16 cellular contexts compared by ENCODE assay signal in the genomic region with DNA sequence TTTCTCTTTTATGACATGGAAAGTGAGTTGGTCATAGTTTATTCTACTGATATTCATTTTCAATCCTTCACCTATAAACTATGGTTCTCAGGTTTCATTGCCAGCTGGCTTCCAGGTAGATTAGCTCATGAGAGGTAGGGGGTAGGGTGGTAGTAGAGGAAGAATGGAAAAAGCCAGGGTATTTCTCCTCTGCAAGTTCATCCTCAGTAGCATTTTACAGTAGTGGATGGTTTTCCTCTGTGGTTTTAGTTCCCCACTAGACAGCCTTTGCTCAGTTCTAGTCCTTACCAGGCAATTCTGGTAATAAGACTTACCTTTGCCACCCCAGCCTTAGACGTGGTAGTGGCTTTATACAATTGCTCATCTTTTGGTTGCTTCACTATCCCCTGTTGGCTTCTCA.
A peak's percentile ranks its signal among the peaks of the same experiment; 100 is the strongest.
DNase-seq lines count a peak whose midpoint lies in the region; ATAC-seq lines count a peak whose summit lies in the region.
"Had no signal": no experiment of that assay in that cellular context is flagged by ENCODE, and none has a peak within 500 bp of the region (broad histone marks: within the 10 kb centered on the region; RNA-seq: fewer than 3 reads in every experiment).

No MANE protein-coding gene starts in this region.

- H3K4me3 Mint-ChIP-seq in effector memory CD8-positive, alpha-beta T cell = no peak overlapping the region
- H3K4me3 Mint-ChIP-seq: B cell; CD4-positive, alpha-beta memory T cell; H9; T-helper 17 cell had no signal

- no peak for ATAC-seq in effector memory CD8-positive, alpha-beta T cell (replicated peaks)
- no peak for ATAC-seq in HG03521 (IDR thresholded peaks at IDR 0.05; ENCODE audit: unreplicated experiment)
- ATAC-seq: T-helper 17 cell had no signal

- no peaks in the 10 kb centered on the region for H3K4me1 Mint-ChIP-seq in effector memory CD8-positive, alpha-beta T cell (ENCODE audit: low read depth in 2 of 2)
- H3K4me1 Mint-ChIP-seq: B cell; CD4-positive, alpha-beta memory T cell; T-helper 17 cell had no signal

- no peak overlapping the region for H3K27ac Mint-ChIP-seq in effector memory CD8-positive, alpha-beta T cell
- H3K27ac Mint-ChIP-seq: B cell; CD4-positive, alpha-beta memory T cell; H9; T-helper 17 cell had no signal

- H3K27me3 Mint-ChIP-seq in effector memory CD8-positive, alpha-beta T cell = no peaks in the 10 kb centered on the region
- H3K27me3 Mint-ChIP-seq: B cell; CD4-positive, alpha-beta memory T cell; T-helper 17 cell had no signal

- DNase-seq in DMS 273 (lab: John Stamatoyannopoulos, UW; ENCODE audit: unreplicated experiment) (peak; percentile 60), DMS 273 treated with DMSO at 0.1 percent for 48 hours (lab: John Stamatoyannopoulos, UW) (no peak), DMS153 treated with DMSO at 0.1 percent for 48 hours (lab: John Stamatoyannopoulos, UW; ENCODE audit: unreplicated experiment) (peak; percentile 50), NCI-H1105 treated with DMSO at 0.1 percent for 48 hours (lab: John Stamatoyannopoulos, UW) (peak; percentile 59), NCI-H2171 treated with DMSO at 0.1 percent for 48 hours (lab: John Stamatoyannopoulos, UW) (peak; percentile 89)
- no peak for DNase-seq in effector memory CD8-positive, alpha-beta T cell
- no peak for DNase-seq in activated CD4-positive, alpha-beta T cell treated with anti-CD3 and anti-CD28 coated beads for 1 hour
- DNase-seq: CD4-positive, alpha-beta memory T cell; H9; MV-4-11; NCI-H187 treated with DMSO at 0.1 percent for 48 hours; NK-92 treated with Interleukin-12 subunit alpha and Interleukin-12 subunit beta, amount 100 ng/mL, for 24 hours; SJCRH30; T-helper 17 cell had no signal

- no peaks in the 10 kb centered on the region for H3K36me3 Mint-ChIP-seq in effector memory CD8-positive, alpha-beta T cell (ENCODE audit: insufficient read depth)
- H3K36me3 Mint-ChIP-seq: CD4-positive, alpha-beta memory T cell had no signal

- peaks cover 0 to 4% of the 10 kb centered on the region in 2 donors for H3K9me3 Mint-ChIP-seq in effector memory CD8-positive, alpha-beta T cell
- H3K9me3 Mint-ChIP-seq: H9 had no signal

Comparison
In these comparisons a context has a peak if more than half of its experiments do, and no peak if none do; other contexts are left out.
1. DNase-seq: peak in DMS 273 (single experiment), DMS153 treated with DMSO at 0.1 percent for 48 hours (single experiment), NCI-H1105 treated with DMSO at 0.1 percent for 48 hours (single experiment) and NCI-H2171 treated with DMSO at 0.1 percent for 48 hours (single experiment); none in DMS 273 treated with DMSO at 0.1 percent for 48 hours (single experiment), effector memory CD8-positive, alpha-beta T cell (0 of 3) and activated CD4-positive, alpha-beta T cell treated with anti-CD3 and anti-CD28 coated beads for 1 hour (single experiment).